Comparison of ENCODE assay signal across 14 cellular contexts in genomic region chr4:76639292-76639691, GRCh38.
A peak's percentile ranks its signal among the peaks of the same experiment; 100 is the strongest.
DNase-seq lines count a peak whose midpoint lies in the region; ATAC-seq and TF ChIP-seq lines count a peak whose summit lies in the region.
"Had no signal": no experiment of that assay in that cellular context is flagged by ENCODE, and none has a peak within 500 bp of the region (broad histone marks: within the 10 kb centered on the region; RNA-seq: fewer than 3 reads in every experiment).

No MANE protein-coding gene starts in this region.

- ATAC-seq in RWPE2 (ENCODE audit: low read depth), result peak; percentile 97

- DNase-seq in NCI-H345 (lab: John Stamatoyannopoulos, UW), result peak; percentile 9
- no peak for DNase-seq in NCI-H345 treated with DMSO at 0.1 percent for 48 hours (lab: John Stamatoyannopoulos, UW; ENCODE audit: unreplicated experiment)
- peak; percentile 80 for DNase-seq in RWPE2 (ENCODE audit: low spot score)
- peak; percentile 37 for DNase-seq in fibroblast of mammary gland (ENCODE audit: low read depth)
- peak; percentile 18 for DNase-seq in thyroid gland
- no peak for DNase-seq in lower leg skin (ENCODE audit: low spot score in 2 of 2)
- no peak for DNase-seq in posterior cingulate gyrus
- DNase-seq in activated T-cell treated with anti-CD3 and anti-CD28 coated beads, Interleukin-2, amount 50 U/mL, for 48 hours, result no peak
- DNase-seq: activated naive CD4-positive, alpha-beta T cell treated with anti-CD3 and anti-CD28 coated beads, Interleukin-2, amount 10 ng/mL, durations not matched to agents 7 days and 5 days; caudate nucleus; H7; Kasumi-1; NCI-H1930 had no signal

- H3K4me1 ChIP-seq in RWPE2 (ENCODE audit: insufficient read depth, poor library complexity, severe bottlenecking), result peaks cover 49% of the 10 kb centered on the region
- H3K4me1 ChIP-seq in thyroid gland, result peaks cover 0 to 14% of the 10 kb centered on the region in 2 donors

- H3K4me3 ChIP-seq in RWPE2 (ENCODE audit: severe bottlenecking) (peak overlapping the region; percentile 26), fibroblast of mammary gland (ENCODE audit: control insufficient read depth, low read depth, low read length) (no peak overlapping the region), thyroid gland (replicated peaks in 1 of 3) (no peak overlapping the region), lower leg skin (ENCODE audit: low read depth, poor library complexity, severe bottlenecking) (no peak overlapping the region)
- H3K4me3 ChIP-seq: smooth muscle cell had no signal

- H3K9me3 ChIP-seq in RWPE2 (ENCODE audit: severe bottlenecking) (no peaks in the 10 kb centered on the region), thyroid gland (no peaks in the 10 kb centered on the region)

- intact Hi-C loops in thyroid gland (cut with DNase I), result no loop called here
- intact Hi-C loops in lower leg skin (cut with DNase I; ENCODE audit: low total_unique reads), result no loop called here
- intact Hi-C loops in posterior cingulate gyrus (cut with DNase I), result no loop called here

- peak overlapping the region; percentile 72 for H3K27ac ChIP-seq in RWPE2 (ENCODE audit: poor library complexity, severe bottlenecking)
- H3K27ac ChIP-seq in thyroid gland, result no peak overlapping the region

- no peaks in the 10 kb centered on the region for H3K27me3 ChIP-seq in RWPE2 (ENCODE audit: insufficient read depth, poor library complexity, severe bottlenecking)
- no peaks in the 10 kb centered on the region for H3K27me3 ChIP-seq in thyroid gland

- H3K36me3 ChIP-seq in RWPE2 (ENCODE audit: low read depth) (no peaks in the 10 kb centered on the region), thyroid gland (no peaks in the 10 kb centered on the region)

- no peak for TF ChIP-seq CTCF in RWPE2 (IDR thresholded peaks at IDR 0.05; ENCODE audit: poor library complexity, severe bottlenecking)
- TF ChIP-seq CTCF in fibroblast of mammary gland (conservative IDR thresholded peaks at IDR 0.05; ENCODE audit: control insufficient read depth, insufficient read depth, low read depth, low read length), result no peak
- no peak for TF ChIP-seq CTCF in thyroid gland (IDR thresholded peaks at IDR 0.05)
- TF ChIP-seq CTCF in lower leg skin (IDR thresholded peaks at IDR 0.05), result no peak

- 62 to 63% methylated on average over 4 of the region's 4 CpGs for WGBS in thyroid gland, 2 donors
- WGBS in lower leg skin, 2 donors, result 53 to 70% methylated on average over 4 of the region's 4 CpGs

- no peak for TF ChIP-seq POLR2A in thyroid gland (IDR thresholded peaks at IDR 0.05)
- no peak for TF ChIP-seq POLR2A in lower leg skin (IDR thresholded peaks at IDR 0.05)

Comparison
In these comparisons a context has a peak if more than half of its experiments do, and no peak if none do; other contexts are left out.
1. DNase-seq: peak in NCI-H345 (single experiment), RWPE2 (single experiment), fibroblast of mammary gland (single experiment) and thyroid gland (2 of 2); none in NCI-H345 treated with DMSO at 0.1 percent for 48 hours (single experiment), lower leg skin (0 of 2), posterior cingulate gyrus (0 of 10) and activated T-cell treated with anti-CD3 and anti-CD28 coated beads, Interleukin-2, amount 50 U/mL, for 48 hours (0 of 2).